In genomic region chr11:94128746-94129504, GRCh38 we compare ENCODE assay signal across 8 cellular contexts. TPM values are rescaled to one million over a fixed set of nuclear protein-coding genes. Genes with fewer than 3 reads are reported as not detected.
DNase-seq lines count a peak whose midpoint lies in the region; FAIRE-seq and TF ChIP-seq lines count a peak whose summit lies in the region.

TSS of gene PANX1 (plus strand) at chr11:94128841. CDS start at chr11:94129313, 472 bp downstream.

- no CpG with 5 or more reads among the region's 92 CpGs for WGBS in neuronal stem cell (ENCODE audit: extremely low coverage in 2 of 2, insufficient read length in 2 of 2, insufficient replicate concordance in 1 of 2), 2 donors

- peaks cover 11 to 14% of the 10 kb centered on the region in 2 donors for H3K4me1 ChIP-seq in neuronal stem cell (ENCODE audit: control insufficient read depth in 2 of 2, insufficient read depth in 1 of 2, low read depth in 1 of 2, low read length in 2 of 2)

- peak within 1 kb of the TSS; percentile 62 for H3K27ac ChIP-seq in neuronal stem cell (replicated peaks; ENCODE audit: low read length)
- peak within 1 kb of the TSS; percentile 71 for H3K27ac ChIP-seq in substantia nigra (ENCODE audit: low read depth, low read length, poor library complexity, severe bottlenecking)

- H3K36me3 ChIP-seq in neuronal stem cell (replicated peaks in 1 of 2; ENCODE audit: control insufficient read depth in 2 of 2, insufficient read depth in 2 of 2, low read length in 2 of 2) = peaks cover 0 to 4% of the 10 kb centered on the region in 2 donors

- peaks cover 9% of the 10 kb centered on the region for H3K79me1 ChIP-seq in neuronal stem cell (ENCODE audit: low read depth, low read length)

- DNase-seq in ELF-1 (ENCODE audit: low read depth, low spot score) (peak; percentile 93), H4 (ENCODE audit: low spot score) (peak; percentile 77), LNCaP clone FGC (ENCODE audit: low read depth) (no peak), SHP77 (lab: John Stamatoyannopoulos, UW) (peak; percentile 79 to 90), activated gamma-delta T cell treated with Interleukin-2 at 50 U/mL for 16 hours (peak; percentile 64), frontal cortex (ENCODE audit: low spot score in 2 of 2) (peak; percentile 68 to 70), neuronal stem cell (ENCODE audit: low spot score) (peak; percentile 86), substantia nigra (lab: John Stamatoyannopoulos, UW) (peak in 36 of 49 donors; percentile 22 to 78 (median 58))

- H3K4me3 ChIP-seq in LNCaP clone FGC (ENCODE audit: low read depth, low read length) = peak within 1 kb of the TSS; percentile 85
- H3K4me3 ChIP-seq in neuronal stem cell (ENCODE audit: low read length in 2 of 2) = peak within 1 kb of the TSS; percentile 88 to 93

- peak within 1 kb of the TSS; percentile 6 for H4K91ac ChIP-seq in neuronal stem cell (ENCODE audit: low read depth, low read length, poor library complexity)

- H3K14ac ChIP-seq in neuronal stem cell (ENCODE audit: low read length) = peak within 1 kb of the TSS; percentile 26

- peak within 1 kb of the TSS; percentile 96 for H3K23ac ChIP-seq in neuronal stem cell (ENCODE audit: low read depth, low read length, poor library complexity)

- peak within 1 kb of the TSS; percentile 75 for H3K4me2 ChIP-seq in neuronal stem cell (ENCODE audit: insufficient read depth, low read length, poor library complexity, severe bottlenecking)

- H3K27me3 ChIP-seq in neuronal stem cell (ENCODE audit: control insufficient read depth in 3 of 3, insufficient read depth in 3 of 3, low read depth in 1 of 3, low read length in 3 of 3) = no peaks in the 10 kb centered on the region

- H3K9me3 ChIP-seq in neuronal stem cell (replicated peaks in 1 of 2; ENCODE audit: control insufficient read depth in 2 of 2, insufficient read depth in 1 of 2, low read depth in 1 of 2, low read length in 2 of 2) = no peaks in the 10 kb centered on the region

- H3K18ac ChIP-seq in neuronal stem cell (ENCODE audit: low read length) = peak within 1 kb of the TSS; percentile 98

- H2BK5ac ChIP-seq in neuronal stem cell (ENCODE audit: low read length) = peak within 1 kb of the TSS; percentile 91

- peak within 1 kb of the TSS; percentile 70 for H3K4ac ChIP-seq in neuronal stem cell (ENCODE audit: low read length)

- H2BK120ac ChIP-seq in neuronal stem cell (ENCODE audit: low read depth, low read length) = peak within 1 kb of the TSS; percentile 10

- H2AK5ac ChIP-seq in neuronal stem cell (ENCODE audit: low read depth, low read length) = peak within 1 kb of the TSS; percentile 65

- peak within 1 kb of the TSS; percentile 91 for H2AFZ ChIP-seq in neuronal stem cell (ENCODE audit: low read length)

- H4K8ac ChIP-seq in neuronal stem cell (ENCODE audit: low read depth, low read length) = peak within 1 kb of the TSS; percentile 52

- TF ChIP-seq CTCF in LNCaP clone FGC (IDR thresholded peaks at IDR 0.05; ENCODE audit: control insufficient read depth, extremely low read depth, insufficient read depth) = no peak

- no peak for FAIRE-seq in frontal cortex (lab: Jason Lieb, UNC)

- peak within 1 kb of the TSS; percentile 95 for H3K9ac ChIP-seq in neuronal stem cell (ENCODE audit: low read depth, low read length, poor library complexity)

- no peak within 1 kb of the TSS for H2BK12ac ChIP-seq in neuronal stem cell (ENCODE audit: low read length)

- peak within 1 kb of the TSS; percentile 52 for H2BK15ac ChIP-seq in neuronal stem cell (ENCODE audit: low read length)

RNA-seq across cellular contexts. Expression of gene PANX1, which starts in this region (rescaled TPM):
- total RNA-seq in H4 (2014; rRNA removed; shearing (Covaris generic)) = 40.9 and 41.5 TPM in 2 replicates
- 192 TPM for total RNA-seq in frontal cortex
- polyA plus RNA-seq in neuronal stem cell (2013, experiment 1 of 2) = 14.5 TPM
- polyA plus RNA-seq in neuronal stem cell (2013, experiment 2 of 2) = 14.8 TPM
